ENCODE assay signal across 1 cellular context in genomic region chr11:12416552-12416951, GRCh38.
TF ChIP-seq lines count a peak whose summit lies in the region.

No MANE protein-coding gene starts in this region.

TF ChIP-seq in IMR-90, 13 proteins besides CTCF, POLR2A, EP300 and RAD21:
- TF ChIP-seq, protein P1, sequence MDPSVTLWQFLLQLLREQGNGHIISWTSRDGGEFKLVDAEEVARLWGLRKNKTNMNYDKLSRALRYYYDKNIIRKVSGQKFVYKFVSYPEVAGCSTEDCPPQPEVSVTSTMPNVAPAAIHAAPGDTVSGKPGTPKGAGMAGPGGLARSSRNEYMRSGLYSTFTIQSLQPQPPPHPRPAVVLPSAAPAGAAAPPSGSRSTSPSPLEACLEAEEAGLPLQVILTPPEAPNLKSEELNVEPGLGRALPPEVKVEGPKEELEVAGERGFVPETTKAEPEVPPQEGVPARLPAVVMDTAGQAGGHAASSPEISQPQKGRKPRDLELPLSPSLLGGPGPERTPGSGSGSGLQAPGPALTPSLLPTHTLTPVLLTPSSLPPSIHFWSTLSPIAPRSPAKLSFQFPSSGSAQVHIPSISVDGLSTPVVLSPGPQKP (IDR thresholded peaks at IDR 0.05; ENCODE audit: borderline replicate concordance, low read depth, low read length) = no peak
- TF ChIP-seq NFE2L2 (IDR thresholded peaks at IDR 0.05; ENCODE audit: low read depth, low read length) (no peak), MAFK (IDR thresholded peaks at IDR 0.05; ENCODE audit: low read depth, low read length) (no peak), RFX5 (IDR thresholded peaks at IDR 0.05; ENCODE audit: low read depth, low read length) (no peak), BHLHE40 (IDR thresholded peaks at IDR 0.05; ENCODE audit: low read depth, low read length) (no peak), CEBPB (IDR thresholded peaks at IDR 0.05; ENCODE audit: low read depth, low read length) (no peak), FOS (IDR thresholded peaks at IDR 0.05; ENCODE audit: low read depth, low read length) (no peak)
